8 cellular contexts compared by ENCODE assay signal in the genomic region with DNA sequence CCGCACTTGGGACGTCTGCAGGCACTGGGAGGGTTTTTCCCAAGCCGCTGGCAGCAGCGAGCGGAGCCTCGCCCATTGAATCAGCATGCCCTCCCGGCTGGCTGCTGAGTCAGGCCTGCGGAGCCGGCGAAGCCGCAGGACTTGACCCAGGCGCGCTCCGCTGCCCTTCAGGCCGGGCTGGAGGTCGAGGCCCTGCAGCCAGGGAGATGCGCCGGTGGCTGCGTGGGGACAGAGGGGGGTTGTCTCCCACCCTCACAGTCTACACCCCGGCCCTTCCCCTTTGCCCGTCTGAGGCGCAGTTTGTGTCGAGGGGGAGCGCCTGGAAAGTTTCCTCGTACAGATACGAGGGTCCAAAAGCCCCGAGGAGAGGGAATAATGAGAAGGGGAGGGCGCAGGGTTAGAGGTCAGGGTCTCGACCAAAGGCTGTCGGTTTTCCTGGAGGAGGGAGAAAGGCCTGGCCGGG. TPM values are rescaled to one million over a fixed set of nuclear protein-coding genes. Genes with fewer than 3 reads are reported as not detected.
DNase-seq lines count a peak whose midpoint lies in the region; ATAC-seq, FAIRE-seq and TF ChIP-seq lines count a peak whose summit lies in the region.

No MANE protein-coding gene starts in this region.

- H3K27me3 Mint-ChIP-seq in central memory CD8-positive, alpha-beta T cell = no peaks in the 10 kb centered on the region

- peak; percentile 32 for DNase-seq in AG04450 (ENCODE audit: low read depth, low spot score)
- peak; percentile 60 for DNase-seq in RCC 7860 (ENCODE audit: low spot score)
- DNase-seq in central memory CD8-positive, alpha-beta T cell (ENCODE audit: low spot score in 2 of 2) = no peak
- DNase-seq in kidney epithelial cell (ENCODE audit: low read depth) = peak; percentile 55
- DNase-seq in spleen = peak; percentile 92
- no peak for DNase-seq in cerebellar nuclear complex (lab: John Stamatoyannopoulos, UW)

- TF ChIP-seq CTCF in AG04450 (IDR thresholded peaks at IDR 0.05; ENCODE audit: low read depth, low read length) (no peak), kidney epithelial cell (IDR thresholded peaks at IDR 0.05; ENCODE audit: insufficient read depth, low read length, poor library complexity, severe bottlenecking) (no peak), spleen (IDR thresholded peaks at IDR 0.05 in 8 of 11, conservative IDR thresholded peaks at IDR 0.05 in 3 of 11) (no peak)

- CTCF ChIA-PET in AG04450 (lab: Charles Lee) = no interaction called here

- peak overlapping the region; percentile 95 for H3K27ac ChIP-seq in AG04450 (ENCODE audit: low read depth, low read length)
- H3K27ac ChIP-seq in spleen = peak overlapping the region; percentile 94 to 99 (median 98)

- FAIRE-seq in RCC 7860 (lab: Jason Lieb, UNC) = no peak

- H3K9me3 ChIP-seq in AG04450 (ENCODE audit: control insufficient read depth, insufficient read depth, low read length) (peaks cover 3% of the 10 kb centered on the region; the same call in 1 of the 2 replicates), spleen (no peaks in the 10 kb centered on the region)

- POLR2A ChIA-PET in AG04450 (lab: Yijun Ruan, JAX) = interaction anchor here (0.6 to 1.4 kb wide), 4 partner anchors 21 to 57 kb away, joined by 4 to 7 read pairs (median 4); no protein-coding TSS in a partner anchor

- H3K27ac Mint-ChIP-seq in central memory CD8-positive, alpha-beta T cell (ENCODE audit: low read depth) = peak overlapping the region; percentile 86

- no peak for ATAC-seq in central memory CD8-positive, alpha-beta T cell (replicated peaks; ENCODE audit: extremely low read depth, poor library complexity, severe bottlenecking)
- no peak for ATAC-seq in GM18861 (IDR thresholded peaks at IDR 0.05; ENCODE audit: unreplicated experiment)

- WGBS in spleen, 5 donors = 5 to 16% (median 14%) methylated on average over 14 to 31 of the region's 31 CpGs

- peaks cover 14% of the 10 kb centered on the region for H3K36me3 Mint-ChIP-seq in central memory CD8-positive, alpha-beta T cell (ENCODE audit: insufficient read depth)

- peaks cover 27% of the 10 kb centered on the region for H3K4me1 Mint-ChIP-seq in central memory CD8-positive, alpha-beta T cell

- TF ChIP-seq POLR2A in GM18526 (IDR thresholded peaks at IDR 0.05; ENCODE audit: extremely low read depth, insufficient read length) (peak; percentile 54), spleen (IDR thresholded peaks at IDR 0.05) (no peak)

- H3K4me3 Mint-ChIP-seq in central memory CD8-positive, alpha-beta T cell = peak overlapping the region; percentile 86

- H3K4me3 ChIP-seq in AG04450 (ENCODE audit: low read depth, low read length) (peak overlapping the region; percentile 83), kidney epithelial cell (ENCODE audit: low read depth, low read length) (peak overlapping the region; percentile 91), spleen (peak overlapping the region; percentile 82 to 99 (median 94))

- no peaks in the 10 kb centered on the region for H3K9me3 Mint-ChIP-seq in central memory CD8-positive, alpha-beta T cell

- H3K27me3 ChIP-seq in AG04450 (ENCODE audit: control insufficient read depth, insufficient read depth, low read length) = no peaks in the 10 kb centered on the region
- H3K27me3 ChIP-seq in kidney epithelial cell (ENCODE audit: control insufficient read depth, insufficient read depth, low read length) = no peaks in the 10 kb centered on the region
- H3K27me3 ChIP-seq in spleen (replicated peaks in 1 of 7) = no peaks in the 10 kb centered on the region

- H3K36me3 ChIP-seq in kidney epithelial cell (ENCODE audit: control insufficient read depth, insufficient read depth, low read length) = no peaks in the 10 kb centered on the region
- peaks cover 0 to 21% (median 0%) of the 10 kb centered on the region in 6 donors for H3K36me3 ChIP-seq in spleen

- intact Hi-C loops in spleen (cut with DNase I; ENCODE audit: low total_unique reads) = loop anchor here (10.0 kb wide), 1 partner anchor 53 kb away; no protein-coding TSS in a partner anchor

- peaks cover 43 to 91% (median 81%) of the 10 kb centered on the region in 6 donors for H3K4me1 ChIP-seq in spleen

RNA-seq across cellular contexts. Expression of gene KLC1, which starts 0.8 kb away (rescaled TPM):
- polyA plus RNA-seq in AG04450 (2011; rRNA removed) (126 and 160 TPM in 2 replicates), spleen (100 to 1,000 TPM in 1 of 3 donors, 10 to 100 TPM in 2; 54.1 to 126 (median 75.9) TPM)
- polyA minus RNA-seq in AG04450 (2011; rRNA and poly(A)+ RNA removed) = 134 and 150 TPM in 2 replicates
- total RNA-seq in kidney epithelial cell (266 and 280 TPM in 2 replicates), spleen (100 to 1,000 TPM; 164 to 333 (median 239) TPM)

Comparison
In these comparisons a context has a peak if more than half of its experiments do, and no peak if none do; other contexts are left out.
1. DNase-seq: peak in AG04450 (single experiment), RCC 7860 (single experiment), kidney epithelial cell (single experiment) and spleen (single experiment); none in central memory CD8-positive, alpha-beta T cell (0 of 2) and cerebellar nuclear complex (0 of 2).
2. Peak in every context shown above with its lines, with median percentiles within 50 percentile points of each other: H3K4me3 ChIP-seq.